8 cellular contexts compared by ENCODE assay signal in genomic region chr1:91501527-91501859, GRCh38. TPM values are rescaled to one million over a fixed set of nuclear protein-coding genes. Genes with fewer than 3 reads are reported as not detected.
DNase-seq lines count a peak whose midpoint lies in the region; ATAC-seq and TF ChIP-seq lines count a peak whose summit lies in the region.

No MANE protein-coding gene starts in this region.

- H3K4me1 ChIP-seq in OCI-LY7 (ENCODE audit: insufficient read depth, low read length, poor library complexity, severe bottlenecking) (peaks cover 41% of the 10 kb centered on the region), ovary (ENCODE audit: insufficient read depth) (peaks cover 4% of the 10 kb centered on the region)

- 0 to 1% (median 0%) methylated on average over 9 of the region's 9 CpGs for WGBS in ovary, 3 donors

- intact Hi-C loops in OCI-LY7 (cut with micrococcal nuclease; ENCODE audit: unreplicated experiment) (loop anchor here (5.0 kb wide), 1 partner anchor 796 kb away; the partner anchor contains the start of genes GLMN and RPAP2), ovary (cut with DNase I) (loop anchor here in 3 of 4 donors (10.0 kb wide), 3 partner anchors 97 to 793 kb away; partner anchors contain the start of genes GLMN (in 2 of the 3), RPAP2 (in 2 of the 3) and HFM1 (in 1 of the 3))

- peak; percentile 72; the same call in 1 of the 2 replicates for TF ChIP-seq CTCF in OCI-LY7 (conservative IDR thresholded peaks at IDR 0.05; ENCODE audit: low read length)
- no peak for TF ChIP-seq CTCF in ovary (IDR thresholded peaks at IDR 0.05)

- no peak for TF ChIP-seq POLR2A in erythroblast (IDR thresholded peaks at IDR 0.05; ENCODE audit: low read length)
- TF ChIP-seq POLR2A in ovary (IDR thresholded peaks at IDR 0.05): no peak

- POLR2A ChIA-PET in OCI-LY7 (lab: Charles Lee): interaction anchor here (0.6 to 4.6 kb wide), 4 partner anchors 12 to 1579 kb away, joined by 3 to 33 read pairs (median 4); partner anchors contain the start of gene HFM1

- DNase-seq in DMS153 treated with DMSO at 0.1 percent for 48 hours (lab: John Stamatoyannopoulos, UW; ENCODE audit: unreplicated experiment): peak; percentile 73
- peak; percentile 66 for DNase-seq in OCI-LY7 (ENCODE audit: low spot score)
- DNase-seq in erythroblast (lab: John Stamatoyannopoulos, UW): peak; percentile 76 to 79
- DNase-seq in ovary: no peak
- no peak for DNase-seq in medulla oblongata (ENCODE audit: extremely low spot score)

- no peaks in the 10 kb centered on the region; the same call in 1 of the 2 replicates for H4K20me1 ChIP-seq in OCI-LY7 (ENCODE audit: insufficient read depth, low read length)

- H3K27ac ChIP-seq in OCI-LY7 (ENCODE audit: low read depth, low read length, poor library complexity, severe bottlenecking): peak overlapping the region; percentile 72
- H3K27ac ChIP-seq in ovary: peak overlapping the region; percentile 20 to 77

- ATAC-seq in GM21367 (IDR thresholded peaks at IDR 0.05; ENCODE audit: unreplicated experiment) (peak; percentile 6), HG03565 (IDR thresholded peaks at IDR 0.05; ENCODE audit: unreplicated experiment) (peak; percentile 3), GM19324 (IDR thresholded peaks at IDR 0.05; ENCODE audit: low FRiP score, unreplicated experiment) (no peak)

- H3K9me2 ChIP-seq in OCI-LY7 (ENCODE audit: insufficient read depth, low read length): no peaks in the 10 kb centered on the region

- H3K4me3 ChIP-seq in OCI-LY7 (ENCODE audit: low read depth, low read length, poor library complexity, severe bottlenecking) (peak overlapping the region; percentile 82), ovary (peak overlapping the region; percentile 56)

- CTCF ChIA-PET in OCI-LY7 (lab: Charles Lee; ENCODE audit: unreplicated experiment): no interaction called here

- H3K36me3 ChIP-seq in OCI-LY7 (ENCODE audit: insufficient read depth, low read length): peaks cover 36% of the 10 kb centered on the region
- no peaks in the 10 kb centered on the region for H3K36me3 ChIP-seq in ovary

- H3K9me3 ChIP-seq in OCI-LY7 (ENCODE audit: low read length): no peaks in the 10 kb centered on the region
- no peaks in the 10 kb centered on the region for H3K9me3 ChIP-seq in ovary

- peak overlapping the region; percentile 94; the same call in 1 of the 2 replicates for H2AFZ ChIP-seq in OCI-LY7 (ENCODE audit: low read length)

- H3K4me2 ChIP-seq in OCI-LY7 (ENCODE audit: low read length): peak overlapping the region; percentile 88

- BruUV-seq in OCI-LY7 (replicated peaks; lab: Mats Ljungman, UMichigan): no TSS peak

- TF ChIP-seq EP300 in ovary (IDR thresholded peaks at IDR 0.05): no peak

- no peaks in the 10 kb centered on the region for H3K27me3 ChIP-seq in ovary

- peaks cover 53% of the 10 kb centered on the region for H3K79me2 ChIP-seq in OCI-LY7 (ENCODE audit: insufficient read depth, low read depth, low read length)

RNA-seq across cellular contexts. Expression of gene CDC7, which starts 0.8 kb away (rescaled TPM):
- 28.6 and 35.8 TPM in 2 replicates for total RNA-seq in OCI-LY7 (2014; rRNA removed; shearing (Covaris generic))
- 54.5 and 66.3 TPM in 2 replicates for total RNA-seq in OCI-LY7 (2022)
- total RNA-seq in ovary: 1 to 10 TPM; 1.2 to 5.5 (median 2.9) TPM
- 1 to 10 TPM; 1.4 to 4.9 TPM for polyA plus RNA-seq in ovary

Comparison
In these comparisons a context has a peak if more than half of its experiments do, and no peak if none do; other contexts are left out.
1. DNase-seq: peak in DMS153 treated with DMSO at 0.1 percent for 48 hours (single experiment), OCI-LY7 (single experiment) and erythroblast (2 of 2); none in ovary (0 of 5) and medulla oblongata (single experiment).
2. RNA of gene CDC7, which starts 0.8 kb away (total RNA-seq): 28.6 to 66.3 TPM in OCI-LY7; 1.2 to 5.5 TPM in ovary; every median in the first group is over 4 times any median in the second.